In genomic region chr2:74436804-74437695, GRCh38 we compare ENCODE assay signal across 16 cellular contexts. TPM values are rescaled to one million over a fixed set of nuclear protein-coding genes. Genes with fewer than 3 reads are reported as not detected.
A peak's percentile ranks its signal among the peaks of the same experiment; 100 is the strongest.
DNase-seq lines count a peak whose midpoint lies in the region; ATAC-seq and TF ChIP-seq lines count a peak whose summit lies in the region.
"Had no signal": no experiment of that assay in that cellular context is flagged by ENCODE, and none has a peak within 500 bp of the region (broad histone marks: within the 10 kb centered on the region; RNA-seq: fewer than 3 reads in every experiment).

No MANE protein-coding gene starts in this region.

- TF ChIP-seq RAD21 in IMR-90 (IDR thresholded peaks at IDR 0.05; ENCODE audit: low read length): no peak

- DNase-seq in GM10266 (ENCODE audit: extremely low spot score): peak; percentile 68
- no peak for DNase-seq in IMR-90
- no peak for DNase-seq in coronary artery (ENCODE audit: low spot score)
- no peak for DNase-seq in psoas muscle
- no peak for DNase-seq in mesenchymal stem cell
- no peak for DNase-seq in activated CD8-positive, alpha-beta memory T cell treated with anti-CD3 and anti-CD28 coated beads, Interleukin-2, amount 50 U/mL, for 4 hours
- DNase-seq: activated T-cell treated with anti-CD3 and anti-CD28 coated beads, Interleukin-2, amount 50 U/mL, for 4 hours; aorta; C1 segment of cervical spinal cord; DND-41; effector memory CD4-positive, alpha-beta T cell; islet precursor cell; NCI-H2107; stimulated activated CD4-positive, alpha-beta T cell treated with anti-CD3 and anti-CD28 coated beads, Interleukin-2, amount 100 ng/mL, for 24 hours had no signal

- 52% methylated on average over 4 of the region's 7 CpGs; no CpG with 5 or more reads in 1 of the 2 experiments for WGBS in IMR-90 (ENCODE audit: extremely low coverage in 2 of 2, insufficient read length in 1 of 2), 2 experiments
- WGBS in psoas muscle, 3 donors: 58 to 68% (median 66%) methylated on average over 7 of the region's 7 CpGs
- 75% methylated on average over 6 of the region's 7 CpGs for WGBS in mesenchymal stem cell

- H3K14ac ChIP-seq in IMR-90 (replicated peaks; ENCODE audit: low read depth, low read length) (0 out of 2 replicates have a peak overlapping the region, but pooled peaks have one; percentile 7), mesenchymal stem cell (ENCODE audit: low read length in 2 of 2) (no peak overlapping the region)

- TF ChIP-seq POLR2A in IMR-90 (IDR thresholded peaks at IDR 0.05; ENCODE audit: low read depth, low read length): no peak

- CTCF ChIA-PET in IMR-90 (lab: Yijun Ruan, JAX): no interaction called here

- no peak overlapping the region for H4K8ac ChIP-seq in IMR-90 (ENCODE audit: low read depth in 2 of 2, low read length in 2 of 2)
- no peak overlapping the region for H4K8ac ChIP-seq in mesenchymal stem cell (ENCODE audit: low read length)

- no peak overlapping the region for H2BK12ac ChIP-seq in mesenchymal stem cell (ENCODE audit: low read length in 2 of 2)

- H2BK15ac ChIP-seq in IMR-90 (ENCODE audit: low read depth, low read length): no peak overlapping the region
- H2BK15ac ChIP-seq in mesenchymal stem cell (ENCODE audit: low read depth, poor library complexity, severe bottlenecking): no peak overlapping the region

- H4K20me1 ChIP-seq in IMR-90 (ENCODE audit: insufficient read depth, low read length): 0 out of 2 replicates have a peak, but pooled peaks cover 3% of the 10 kb centered on the region

- no peak overlapping the region for H2BK20ac ChIP-seq in IMR-90 (ENCODE audit: low read depth, low read length)

- POLR2A ChIA-PET in IMR-90 (lab: Charles Lee; ENCODE audit: unreplicated experiment): no interaction called here

- H4K91ac ChIP-seq in IMR-90 (ENCODE audit: insufficient read depth, low read depth, low read length): no peak overlapping the region
- no peak overlapping the region for H4K91ac ChIP-seq in mesenchymal stem cell (ENCODE audit: low read length)

- peak overlapping the region; percentile 55 for H3K4me2 ChIP-seq in IMR-90 (ENCODE audit: low read depth, low read length)
- no peak overlapping the region for H3K4me2 ChIP-seq in mesenchymal stem cell (ENCODE audit: low read length, poor library complexity, severe bottlenecking)

- H3K9ac ChIP-seq in IMR-90 (ENCODE audit: low read depth, low read length) (no peak overlapping the region), mesenchymal stem cell (ENCODE audit: low read length) (no peak overlapping the region)

- H3K23ac ChIP-seq in IMR-90 (ENCODE audit: low read depth, low read length): no peak overlapping the region
- H3K23ac ChIP-seq in mesenchymal stem cell (ENCODE audit: low read length in 2 of 2): no peak overlapping the region

- peak overlapping the region; percentile 5; the same call in 1 of the 2 replicates for H3K4ac ChIP-seq in IMR-90 (ENCODE audit: low read depth, low read length)
- no peak overlapping the region for H3K4ac ChIP-seq in mesenchymal stem cell (ENCODE audit: low read depth in 1 of 2, low read length in 2 of 2)

- TF ChIP-seq CTCF in GM10266 (IDR thresholded peaks at IDR 0.05; ENCODE audit: control insufficient read depth, insufficient read depth, low read depth, missing control alignments) (no peak), IMR-90 (conservative IDR thresholded peaks at IDR 0.05; ENCODE audit: low read depth, low read length) (no peak), coronary artery (IDR thresholded peaks at IDR 0.05) (no peak), psoas muscle (IDR thresholded peaks at IDR 0.05) (no peak)

- ATAC-seq in IMR-90 (ENCODE audit: low read depth) (no peak), psoas muscle (no peak), HG02763 (IDR thresholded peaks at IDR 0.05; ENCODE audit: unreplicated experiment) (no peak)
- ATAC-seq: activated T-cell treated with anti-CD3 and anti-CD28 coated beads, Interleukin-2, amount 50 U/mL, for 4 hours; mucosa of descending colon had no signal

- dilution Hi-C loops in IMR-90 (cut with HindIII; ENCODE audit: low sequenced_read_pairs, unreplicated experiment): no loop called here

- H3K56ac ChIP-seq in IMR-90 (ENCODE audit: extremely low read depth, insufficient read depth, low read length): no peak overlapping the region

- intact Hi-C loops in IMR-90 (cut with micrococcal nuclease): no loop called here
- intact Hi-C loops in psoas muscle (cut with DNase I): no loop called here

- H2AFZ ChIP-seq in IMR-90 (replicated peaks; ENCODE audit: low read length, poor library complexity) (no peak overlapping the region), mesenchymal stem cell (ENCODE audit: low read depth, low read length) (no peak overlapping the region)

- BruUV-seq in IMR-90 (replicated peaks; lab: Mats Ljungman, UMichigan): no TSS peak

- no peak overlapping the region for H4K5ac ChIP-seq in IMR-90 (ENCODE audit: low read depth, low read length)

- H2BK120ac ChIP-seq in IMR-90 (ENCODE audit: low read depth, low read length): no peak overlapping the region
- H2BK120ac ChIP-seq in mesenchymal stem cell (ENCODE audit: low read depth, low read length): no peak overlapping the region

- H3K36me3 ChIP-seq in IMR-90 (ENCODE audit: control insufficient read depth, insufficient read depth, low read length) (peaks cover 5% of the 10 kb centered on the region), psoas muscle (ENCODE audit: insufficient read depth in 1 of 2, low read depth in 1 of 2) (peaks cover 0 to 3% of the 10 kb centered on the region in 2 donors), mesenchymal stem cell (ENCODE audit: control insufficient read depth in 1 of 2, insufficient read depth in 2 of 2, low read depth in 1 of 2, low read length in 2 of 2) (peaks cover 7 to 19% of the 10 kb centered on the region in 2 experiments)

- H2AK5ac ChIP-seq in IMR-90 (ENCODE audit: low read depth, low read length) (no peak overlapping the region), mesenchymal stem cell (ENCODE audit: low read length, severe bottlenecking) (no peak overlapping the region)

- H2BK5ac ChIP-seq in IMR-90 (ENCODE audit: low read depth, low read length, poor library complexity, severe bottlenecking) (no peak overlapping the region), mesenchymal stem cell (ENCODE audit: low read depth, low read length, poor library complexity, severe bottlenecking) (no peak overlapping the region)

- in situ Hi-C loops in IMR-90 (cut with MboI; ENCODE audit: low sequenced_read_pairs): no loop called here

- peaks cover 23% of the 10 kb centered on the region for H3K4me1 ChIP-seq in IMR-90 (ENCODE audit: control insufficient read depth, insufficient read depth, low read length)
- no peaks in the 10 kb centered on the region for H3K4me1 ChIP-seq in psoas muscle
- H3K4me1 ChIP-seq in mesenchymal stem cell (ENCODE audit: control insufficient read depth, insufficient read depth, low read depth, low read length): peaks cover 24% of the 10 kb centered on the region

- H3K79me1 ChIP-seq in IMR-90 (ENCODE audit: low read depth in 1 of 2, low read length in 2 of 2) (peaks cover 23 to 52% of the 10 kb centered on the region in 2 experiments), mesenchymal stem cell (replicated peaks; ENCODE audit: low read length, poor library complexity, severe bottlenecking) (peaks cover 41% of the 10 kb centered on the region)

- peaks cover 21% of the 10 kb centered on the region for H3K9me1 ChIP-seq in IMR-90 (ENCODE audit: insufficient read depth, low read length)

- no peaks in the 10 kb centered on the region for H3K27me3 ChIP-seq in IMR-90 (ENCODE audit: control insufficient read depth, insufficient read depth, low read length)
- H3K27me3 ChIP-seq in psoas muscle (ENCODE audit: insufficient read depth in 3 of 3, low read length in 2 of 3): peaks cover 0 to 14% (median 14%) of the 10 kb centered on the region in 3 donors
- H3K27me3 ChIP-seq in mesenchymal stem cell (ENCODE audit: control insufficient read depth in 1 of 2, insufficient read depth in 1 of 2, low read length in 2 of 2): peaks cover 0 to 12% of the 10 kb centered on the region in 2 experiments

- H3K4me3 ChIP-seq in IMR-90 (ENCODE audit: insufficient read depth, low read depth, low read length) (no peak overlapping the region), coronary artery (peak overlapping the region; percentile 2), psoas muscle (peak overlapping the region; percentile 7), mesenchymal stem cell (ENCODE audit: insufficient read depth in 1 of 2, low read depth in 1 of 2, low read length in 2 of 2) (no peak overlapping the region)
- H3K4me3 ChIP-seq: mucosa of descending colon had no signal

- no peak overlapping the region for H2AK9ac ChIP-seq in IMR-90 (replicated peaks; ENCODE audit: low read depth, low read length, poor library complexity)

- H3K27ac ChIP-seq in IMR-90 (ENCODE audit: insufficient read depth, low read length) (no peak overlapping the region), coronary artery (peak overlapping the region in 1 of 2 donors; percentile 8), psoas muscle (no peak overlapping the region), mesenchymal stem cell (ENCODE audit: low read length, poor library complexity, severe bottlenecking) (no peak overlapping the region)

- H3K18ac ChIP-seq in IMR-90 (ENCODE audit: low read depth, low read length) (no peak overlapping the region), mesenchymal stem cell (ENCODE audit: low read depth in 1 of 2, low read length in 2 of 2) (no peak overlapping the region)

- H3K9me3 ChIP-seq in IMR-90 (ENCODE audit: control insufficient read depth, insufficient read depth, low read length): no peaks in the 10 kb centered on the region
- H3K9me3 ChIP-seq in psoas muscle: no peaks in the 10 kb centered on the region
- H3K9me3 ChIP-seq in mesenchymal stem cell (ENCODE audit: control insufficient read depth, low read length): no peaks in the 10 kb centered on the region
- H3K9me3 ChIP-seq: mucosa of descending colon had no signal

RNA-seq across cellular contexts. Expression of gene RTKN, which starts 4.7 kb away (rescaled TPM):
- total RNA-seq in IMR-90 (2012; rRNA removed): 9.4 and 11.1 TPM in 2 replicates
- 19.7 and 22.3 TPM in 2 replicates for polyA plus RNA-seq in IMR-90 (2012; rRNA removed)
- 12.9 and 13.5 TPM in 2 replicates for polyA plus RNA-seq in IMR-90 (2012; cell fraction: cytosol; rRNA removed)
- 92.0 and 105 TPM in 2 replicates for polyA plus RNA-seq in IMR-90 (2012; cell fraction: nucleus; rRNA removed; ENCODE audit: low replicate concordance)
- 10 to 100 TPM in 2 of 4 donors, 1 to 10 TPM in 2; 6.0 to 18.8 (median 9.0) TPM for total RNA-seq in psoas muscle
- 10 to 100 TPM in 1 of 3 donors, 1 to 10 TPM in 2; 3.1 to 12.1 (median 6.6) TPM for polyA plus RNA-seq in psoas muscle
- 8.7 TPM for polyA plus RNA-seq in mesenchymal stem cell (2013, experiment 1 of 2)
- polyA plus RNA-seq in mesenchymal stem cell (2013, experiment 2 of 2): 8.2 TPM

RNA-seq across cellular contexts. Expression of gene WDR54, which starts 15.5 kb away (rescaled TPM):
- total RNA-seq in IMR-90 (2012; rRNA removed): 43.6 and 57.2 TPM in 2 replicates
- 47.2 and 47.9 TPM in 2 replicates for polyA plus RNA-seq in IMR-90 (2012; rRNA removed)
- 39.3 and 56.6 TPM in 2 replicates for polyA plus RNA-seq in IMR-90 (2012; cell fraction: cytosol; rRNA removed)
- 28.5 and 62.3 TPM in 2 replicates for polyA plus RNA-seq in IMR-90 (2012; cell fraction: nucleus; rRNA removed; ENCODE audit: low replicate concordance)
- total RNA-seq in psoas muscle: 1 to 10 TPM; 1.1 to 1.6 (median 1.4) TPM
- 1 to 10 TPM in 2 of 3 donors, under 1 TPM in 1; 0.52 to 2.4 (median 2.4) TPM for polyA plus RNA-seq in psoas muscle
- polyA plus RNA-seq in mesenchymal stem cell (2013, experiment 1 of 2): 7.0 TPM
- polyA plus RNA-seq in mesenchymal stem cell (2013, experiment 2 of 2): 7.3 TPM

RNA-seq across cellular contexts. Expression of gene C2orf81, which starts 15.6 kb away (rescaled TPM):
- under 0.01 and 0.18 TPM in 2 replicates for total RNA-seq in IMR-90 (2012; rRNA removed)
- 0.26 and 0.74 TPM in 2 replicates for polyA plus RNA-seq in IMR-90 (2012; rRNA removed)
- 0.55 and 0.91 TPM in 2 replicates for polyA plus RNA-seq in IMR-90 (2012; cell fraction: cytosol; rRNA removed)
- 0.39 and 0.88 TPM in 2 replicates for polyA plus RNA-seq in IMR-90 (2012; cell fraction: nucleus; rRNA removed; ENCODE audit: low replicate concordance)
- total RNA-seq in psoas muscle: under 1 TPM; 0.15 to 0.46 (median 0.39) TPM
- polyA plus RNA-seq in psoas muscle: under 1 TPM; 0.06 to 0.34 (median 0.23) TPM
- polyA plus RNA-seq in mesenchymal stem cell (2013, experiment 1 of 2): 0.46 TPM
- 0.29 TPM for polyA plus RNA-seq in mesenchymal stem cell (2013, experiment 2 of 2)

RNA-seq across cellular contexts. Expression of gene INO80B, which starts 17.8 kb away (rescaled TPM):
- 4.5 and 5.3 TPM in 2 replicates for total RNA-seq in IMR-90 (2012; rRNA removed)
- polyA plus RNA-seq in IMR-90 (2012; rRNA removed): 9.2 and 10.5 TPM in 2 replicates
- polyA plus RNA-seq in IMR-90 (2012; cell fraction: cytosol; rRNA removed): 11.0 and 11.1 TPM in 2 replicates
- polyA plus RNA-seq in IMR-90 (2012; cell fraction: nucleus; rRNA removed; ENCODE audit: low replicate concordance): 54.7 and 124 TPM in 2 replicates
- total RNA-seq in psoas muscle: 10 to 100 TPM; 23.6 to 39.0 (median 28.6) TPM
- polyA plus RNA-seq in psoas muscle: 10 to 100 TPM; 29.1 to 61.1 (median 41.7) TPM
- polyA plus RNA-seq in mesenchymal stem cell (2013, experiment 1 of 2): 18.1 TPM
- 17.7 TPM for polyA plus RNA-seq in mesenchymal stem cell (2013, experiment 2 of 2)

RNA-seq across cellular contexts. Expression of gene WBP1, which starts 21.2 kb away (rescaled TPM):
- total RNA-seq in IMR-90 (2012; rRNA removed) (22.2 and 22.9 TPM in 2 replicates), psoas muscle (10 to 100 TPM; 21.6 to 41.3 (median 23.4) TPM)
- polyA plus RNA-seq in IMR-90 (2012; rRNA removed) (78.5 and 89.3 TPM in 2 replicates), psoas muscle (10 to 100 TPM; 19.4 to 26.2 (median 24.7) TPM)
- polyA plus RNA-seq in IMR-90 (2012; cell fraction: cytosol; rRNA removed): 114 and 155 TPM in 2 replicates
- polyA plus RNA-seq in IMR-90 (2012; cell fraction: nucleus; rRNA removed; ENCODE audit: low replicate concordance): 453 and 544 TPM in 2 replicates
- polyA plus RNA-seq in mesenchymal stem cell (2013, experiment 1 of 2): 90.3 TPM
- 87.0 TPM for polyA plus RNA-seq in mesenchymal stem cell (2013, experiment 2 of 2)

Comparison
In these comparisons a context has a peak if more than half of its experiments do, and no peak if none do; other contexts are left out.
1. H3K4me3 ChIP-seq: peak in coronary artery (single experiment) and psoas muscle (single experiment); none in IMR-90 (single experiment) and mesenchymal stem cell (0 of 2).
2. RNA of gene WDR54, which starts 15.5 kb away (total RNA-seq): 43.6 to 57.2 TPM in IMR-90; 1.1 to 1.6 TPM in psoas muscle; every median in the first group is over 10 times any median in the second.